30 cellular contexts compared by ENCODE assay signal in the genomic region with DNA sequence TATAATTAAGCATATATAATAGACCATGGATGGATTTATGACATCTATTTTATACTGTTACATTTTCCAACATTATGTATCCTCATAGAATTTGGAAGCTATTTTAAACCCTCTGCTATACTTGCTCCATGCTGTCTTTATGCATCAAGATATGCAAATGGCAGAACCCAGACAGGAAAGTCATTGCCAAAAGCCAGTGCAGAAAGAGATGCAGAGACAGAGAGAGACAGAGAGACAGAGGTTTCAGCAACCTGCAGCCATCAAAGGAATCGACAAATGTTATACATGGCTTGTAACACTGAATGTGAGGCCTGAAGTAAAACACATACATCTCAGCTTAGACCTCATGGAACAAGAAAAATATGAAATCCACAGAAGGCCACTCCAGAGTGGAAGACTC. TPM values are rescaled to one million over a fixed set of nuclear protein-coding genes. Genes with fewer than 3 reads are reported as not detected.
DNase-seq lines count a peak whose midpoint lies in the region; ATAC-seq and TF ChIP-seq lines count a peak whose summit lies in the region.
"Had no signal": no experiment of that assay in that cellular context is flagged by ENCODE, and none has a peak within 500 bp of the region (broad histone marks: within the 10 kb centered on the region; RNA-seq: fewer than 3 reads in every experiment).

No MANE protein-coding gene starts in this region.

- POLR2A ChIA-PET in activated CD4-positive, alpha-beta T cell treated with anti-CD3 and anti-CD28 coated beads for 36 hours (lab: Charles Lee): interaction anchor here (1.1 kb wide), 1 partner anchor 11 kb away, joined by 4 read pairs; no protein-coding TSS in a partner anchor
- POLR2A ChIA-PET in activated CD4-positive, alpha-beta T cell treated with anti-CD3 and anti-CD28 coated beads, Interleukin-2, amount 10 ng/mL, durations not matched to agents 7 days and 5 days (lab: Charles Lee): no interaction called here
- POLR2A ChIA-PET in SK-N-SH (lab: Yijun Ruan, JAX): no interaction called here

- H3K4me3 ChIP-seq in CD4-positive, CD25-positive, alpha-beta regulatory T cell (ENCODE audit: low read depth, low read length): peak overlapping the region; percentile 67
- H3K4me3 ChIP-seq in OCI-LY1 (ENCODE audit: low read depth, low read length, poor library complexity, severe bottlenecking) (peak overlapping the region; percentile 63), transverse colon (no peak overlapping the region), dorsolateral prefrontal cortex (no peak overlapping the region), SK-N-SH (ENCODE audit: low read depth in 2 of 2, low read length in 1 of 2) (no peak overlapping the region)
- H3K4me3 ChIP-seq: cardiac muscle cell, coronary artery, GM23338, psoas muscle, sigmoid colon, SJSA1, testis, uterus had no signal

- TF ChIP-seq RAD21 in SK-N-SH (IDR thresholded peaks at IDR 0.05; ENCODE audit: low read length): no peak

- peaks cover 15% of the 10 kb centered on the region for H3K9me3 Mint-ChIP-seq in activated CD4-positive, alpha-beta T cell treated with anti-CD3 and anti-CD28 coated beads for 36 hours (ENCODE audit: low read depth)
- peaks cover 33% of the 10 kb centered on the region for H3K9me3 Mint-ChIP-seq in activated CD4-positive, alpha-beta T cell treated with anti-CD3 and anti-CD28 coated beads, Interleukin-2, amount 10 ng/mL, durations not matched to agents 7 days and 5 days
- peaks cover 0 to 3% (median 0%) of the 10 kb centered on the region in 7 donors for H3K9me3 Mint-ChIP-seq in CD4-positive, CD25-positive, alpha-beta regulatory T cell
- H3K9me3 Mint-ChIP-seq in activated naive CD8-positive, alpha-beta T cell treated with anti-CD3 and anti-CD28 coated beads, Interleukin-2, amount 50 U/mL, for 24 hours: peaks cover 13% of the 10 kb centered on the region
- H3K9me3 Mint-ChIP-seq: GM23338, HFFc6 had no signal

- peak overlapping the region; percentile 83 for H3K9ac ChIP-seq in OCI-LY1 (ENCODE audit: low read length)
- H3K9ac ChIP-seq in SK-N-SH: no peak overlapping the region

- no peaks in the 10 kb centered on the region for H3K27me3 ChIP-seq in CD4-positive, CD25-positive, alpha-beta regulatory T cell (ENCODE audit: control insufficient read depth, insufficient read depth, low read length)
- H3K27me3 ChIP-seq in OCI-LY1 (ENCODE audit: insufficient read depth, low read length): no peaks in the 10 kb centered on the region
- H3K27me3 ChIP-seq in transverse colon: no peaks in the 10 kb centered on the region
- H3K27me3 ChIP-seq in dorsolateral prefrontal cortex: no peaks in the 10 kb centered on the region
- H3K27me3 ChIP-seq in SK-N-SH (ENCODE audit: insufficient read depth): no peaks in the 10 kb centered on the region
- H3K27me3 ChIP-seq: cardiac muscle cell, sigmoid colon, SJSA1, testis, uterus had no signal

- no peaks in the 10 kb centered on the region for H3K9me3 ChIP-seq in CD4-positive, CD25-positive, alpha-beta regulatory T cell (ENCODE audit: control insufficient read depth in 2 of 2, low read length in 2 of 2)
- no peaks in the 10 kb centered on the region for H3K9me3 ChIP-seq in OCI-LY1 (ENCODE audit: low read length)
- H3K9me3 ChIP-seq in transverse colon: no peaks in the 10 kb centered on the region
- no peaks in the 10 kb centered on the region for H3K9me3 ChIP-seq in SK-N-SH
- H3K9me3 ChIP-seq: psoas muscle, sigmoid colon, SJSA1, testis, uterus had no signal

- TF ChIP-seq EP300 in transverse colon (IDR thresholded peaks at IDR 0.05; ENCODE audit: low read depth) (no peak), SK-N-SH (IDR thresholded peaks at IDR 0.05; ENCODE audit: borderline replicate concordance in 1 of 2, low read depth in 1 of 2, low read length in 1 of 2) (no peak)

- H3K27me3 Mint-ChIP-seq in activated CD4-positive, alpha-beta T cell treated with anti-CD3 and anti-CD28 coated beads for 36 hours: no peaks in the 10 kb centered on the region
- H3K27me3 Mint-ChIP-seq in activated CD4-positive, alpha-beta T cell treated with anti-CD3 and anti-CD28 coated beads, Interleukin-2, amount 10 ng/mL, durations not matched to agents 7 days and 5 days: no peaks in the 10 kb centered on the region
- no peaks in the 10 kb centered on the region for H3K27me3 Mint-ChIP-seq in CD4-positive, CD25-positive, alpha-beta regulatory T cell
- no peaks in the 10 kb centered on the region for H3K27me3 Mint-ChIP-seq in activated naive CD8-positive, alpha-beta T cell treated with anti-CD3 and anti-CD28 coated beads, Interleukin-2, amount 50 U/mL, for 24 hours

- 86% methylated on average over 1 of the region's 1 CpG for WGBS in transverse colon (ENCODE audit: low coverage in 1 of 2), 2 donors
- WGBS in SK-N-SH (ENCODE audit: low lambda C conversion rate): 86% methylated on average over 1 of the region's 1 CpG

- H3K4me3 Mint-ChIP-seq in activated CD4-positive, alpha-beta T cell treated with anti-CD3 and anti-CD28 coated beads for 36 hours: peak overlapping the region; percentile 16
- H3K4me3 Mint-ChIP-seq in activated CD4-positive, alpha-beta T cell treated with anti-CD3 and anti-CD28 coated beads, Interleukin-2, amount 10 ng/mL, durations not matched to agents 7 days and 5 days: no peak overlapping the region
- H3K4me3 Mint-ChIP-seq in CD4-positive, CD25-positive, alpha-beta regulatory T cell: peak overlapping the region; percentile 43 to 84 (median 50)
- H3K4me3 Mint-ChIP-seq in activated naive CD8-positive, alpha-beta T cell treated with anti-CD3 and anti-CD28 coated beads, Interleukin-2, amount 50 U/mL, for 24 hours: peak overlapping the region; percentile 44
- H3K4me3 Mint-ChIP-seq: GM23338, HFFc6 had no signal

- no peaks in the 10 kb centered on the region for H3K36me3 ChIP-seq in CD4-positive, CD25-positive, alpha-beta regulatory T cell (ENCODE audit: control insufficient read depth, insufficient read depth, low read length)
- H3K36me3 ChIP-seq in OCI-LY1 (ENCODE audit: insufficient read depth, low read length): peaks cover 28% of the 10 kb centered on the region
- no peaks in the 10 kb centered on the region for H3K36me3 ChIP-seq in transverse colon
- no peaks in the 10 kb centered on the region for H3K36me3 ChIP-seq in SK-N-SH (replicated peaks in 1 of 2; ENCODE audit: control insufficient read depth in 1 of 2, insufficient read depth in 2 of 2, low read length in 1 of 2)
- H3K36me3 ChIP-seq: cardiac muscle cell, sigmoid colon, SJSA1, uterus had no signal

- H4K20me1 ChIP-seq in OCI-LY1 (ENCODE audit: insufficient read depth, low read length) (no peaks in the 10 kb centered on the region), SK-N-SH (ENCODE audit: insufficient read depth) (no peaks in the 10 kb centered on the region)

- H3K27ac Mint-ChIP-seq in activated CD4-positive, alpha-beta T cell treated with anti-CD3 and anti-CD28 coated beads for 36 hours: peak overlapping the region; percentile 23
- no peak overlapping the region for H3K27ac Mint-ChIP-seq in activated CD4-positive, alpha-beta T cell treated with anti-CD3 and anti-CD28 coated beads, Interleukin-2, amount 10 ng/mL, durations not matched to agents 7 days and 5 days
- peak overlapping the region; percentile 62 to 89 (median 68) for H3K27ac Mint-ChIP-seq in CD4-positive, CD25-positive, alpha-beta regulatory T cell
- H3K27ac Mint-ChIP-seq in activated naive CD8-positive, alpha-beta T cell treated with anti-CD3 and anti-CD28 coated beads, Interleukin-2, amount 50 U/mL, for 24 hours: peak overlapping the region; percentile 67
- H3K27ac Mint-ChIP-seq: GM23338 had no signal

- DNase-seq in activated CD4-positive, alpha-beta T cell treated with anti-CD3 and anti-CD28 coated beads for 36 hours: no peak
- DNase-seq in activated CD4-positive, alpha-beta T cell treated with anti-CD3 and anti-CD28 coated beads, Interleukin-2, amount 10 ng/mL, durations not matched to agents 7 days and 5 days: no peak
- no peak for DNase-seq in CD4-positive, CD25-positive, alpha-beta regulatory T cell
- no peak for DNase-seq in activated naive CD8-positive, alpha-beta T cell treated with anti-CD3 and anti-CD28 coated beads, Interleukin-2, amount 50 U/mL, for 24 hours
- DNase-seq in transverse colon: no peak
- DNase-seq in dorsolateral prefrontal cortex: no peak
- no peak for DNase-seq in SK-N-SH
- DNase-seq: 8988T; activated CD4-positive, alpha-beta T cell treated with anti-CD3 and anti-CD28 coated beads for 48 hours; activated gamma-delta T cell treated with Interleukin-2 at 50 U/mL for 16 hours; aorta; EL; HFFc6; left ventricle myocardium superior; NCI-H1105 treated with DMSO at 0.1 percent for 48 hours; NCI-H2029; NCI-H526; nucleus accumbens; psoas muscle; sigmoid colon; stimulated activated CD4-positive, alpha-beta T cell treated with anti-CD3 and anti-CD28 coated beads, Interleukin-4, amount 100 ng/mL, for 4 hours; stimulated activated naive CD4-positive, alpha-beta T cell; testis; uterus had no signal

- H3K4me1 ChIP-seq in CD4-positive, CD25-positive, alpha-beta regulatory T cell (ENCODE audit: control insufficient read depth, insufficient read depth, low read length, poor library complexity, severe bottlenecking): peaks cover 75% of the 10 kb centered on the region
- H3K4me1 ChIP-seq in OCI-LY1 (ENCODE audit: insufficient read depth, low read length, severe bottlenecking): peaks cover 100% of the 10 kb centered on the region
- peaks cover 0 to 4% (median 0%) of the 10 kb centered on the region in 4 donors for H3K4me1 ChIP-seq in transverse colon
- no peaks in the 10 kb centered on the region for H3K4me1 ChIP-seq in SK-N-SH (ENCODE audit: control insufficient read depth in 1 of 2, insufficient read depth in 2 of 2, low read depth in 1 of 2, low read length in 1 of 2)
- H3K4me1 ChIP-seq: psoas muscle, SJSA1, testis, uterus had no signal

- peaks cover 76% of the 10 kb centered on the region for H3K79me2 ChIP-seq in OCI-LY1 (ENCODE audit: insufficient read depth, low read length)
- no peaks in the 10 kb centered on the region for H3K79me2 ChIP-seq in SK-N-SH (ENCODE audit: insufficient read depth)

- H3K9me2 ChIP-seq in OCI-LY1 (ENCODE audit: low read depth, low read length): no peaks in the 10 kb centered on the region
- H3K9me2 ChIP-seq in SK-N-SH: no peaks in the 10 kb centered on the region

- in situ Hi-C loops in transverse colon (cut with MboI; ENCODE audit: low pct_ligation_motif_present in 1 of 4, low pct_unique_long_range_greater_than_20kb in 1 of 4, low sequenced_read_pairs in 3 of 4): no loop called here

- CTCF ChIA-PET in activated CD4-positive, alpha-beta T cell treated with anti-CD3 and anti-CD28 coated beads for 36 hours (lab: Charles Lee): interaction anchor here (0.7 to 3.1 kb wide), 5 partner anchors 9 to 46 kb away, joined by 3 to 14 read pairs (median 4); no protein-coding TSS in a partner anchor
- CTCF ChIA-PET in activated CD4-positive, alpha-beta T cell treated with anti-CD3 and anti-CD28 coated beads, Interleukin-2, amount 10 ng/mL, durations not matched to agents 7 days and 5 days (lab: Charles Lee): interaction anchor here (1.5 to 10.6 kb wide), 2 partner anchors 9 to 18 kb away, joined by 6 to 109 read pairs; no protein-coding TSS in a partner anchor
- CTCF ChIA-PET in SK-N-SH (lab: Yijun Ruan, JAX): interaction anchor here (0.5 to 1.2 kb wide), 2 partner anchors 342 to 536 kb away, joined by 3 read pairs; no protein-coding TSS in a partner anchor

- H3F3A ChIP-seq in OCI-LY1 (ENCODE audit: insufficient read depth, low read length) (no peaks in the 10 kb centered on the region), SK-N-SH (replicated peaks; ENCODE audit: insufficient read depth) (no peaks in the 10 kb centered on the region)

- peaks cover 94% of the 10 kb centered on the region for H3K4me1 Mint-ChIP-seq in activated CD4-positive, alpha-beta T cell treated with anti-CD3 and anti-CD28 coated beads for 36 hours
- peaks cover 91% of the 10 kb centered on the region for H3K4me1 Mint-ChIP-seq in activated CD4-positive, alpha-beta T cell treated with anti-CD3 and anti-CD28 coated beads, Interleukin-2, amount 10 ng/mL, durations not matched to agents 7 days and 5 days
- peaks cover 66 to 100% (median 79%) of the 10 kb centered on the region in 4 donors for H3K4me1 Mint-ChIP-seq in CD4-positive, CD25-positive, alpha-beta regulatory T cell
- peaks cover 98% of the 10 kb centered on the region for H3K4me1 Mint-ChIP-seq in activated naive CD8-positive, alpha-beta T cell treated with anti-CD3 and anti-CD28 coated beads, Interleukin-2, amount 50 U/mL, for 24 hours
- H3K4me1 Mint-ChIP-seq: GM23338 had no signal

- TF ChIP-seq POLR2A in transverse colon (IDR thresholded peaks at IDR 0.05): no peak

- peak overlapping the region; percentile 24 for H3K27ac ChIP-seq in CD4-positive, CD25-positive, alpha-beta regulatory T cell (ENCODE audit: insufficient read depth, low read length, poor library complexity, severe bottlenecking)
- peak overlapping the region; percentile 99 for H3K27ac ChIP-seq in OCI-LY1 (ENCODE audit: low read depth, low read length, poor library complexity, severe bottlenecking)
- H3K27ac ChIP-seq in transverse colon: no peak overlapping the region
- H3K27ac ChIP-seq in dorsolateral prefrontal cortex: no peak overlapping the region
- no peak overlapping the region for H3K27ac ChIP-seq in SK-N-SH (ENCODE audit: low read depth in 2 of 2, low read length in 1 of 2)
- H3K27ac ChIP-seq: cardiac muscle cell, coronary artery, psoas muscle, sigmoid colon, SJSA1, testis, uterus had no signal

- peak overlapping the region; percentile 62 for H3K4me2 ChIP-seq in OCI-LY1 (ENCODE audit: low read length)
- no peak overlapping the region for H3K4me2 ChIP-seq in SK-N-SH
- H3K4me2 ChIP-seq: GM23338 had no signal

- H2AFZ ChIP-seq in OCI-LY1 (ENCODE audit: low read length) (no peak overlapping the region), SK-N-SH (ENCODE audit: low read depth) (no peak overlapping the region)
- H2AFZ ChIP-seq: GM23338 had no signal

- peaks cover 48% of the 10 kb centered on the region for H3K36me3 Mint-ChIP-seq in activated CD4-positive, alpha-beta T cell treated with anti-CD3 and anti-CD28 coated beads for 36 hours (ENCODE audit: low read depth)
- peaks cover 52% of the 10 kb centered on the region for H3K36me3 Mint-ChIP-seq in activated CD4-positive, alpha-beta T cell treated with anti-CD3 and anti-CD28 coated beads, Interleukin-2, amount 10 ng/mL, durations not matched to agents 7 days and 5 days (ENCODE audit: low read depth)
- peaks cover 5% of the 10 kb centered on the region for H3K36me3 Mint-ChIP-seq in CD4-positive, CD25-positive, alpha-beta regulatory T cell
- H3K36me3 Mint-ChIP-seq in activated naive CD8-positive, alpha-beta T cell treated with anti-CD3 and anti-CD28 coated beads, Interleukin-2, amount 50 U/mL, for 24 hours (ENCODE audit: low read depth): peaks cover 10% of the 10 kb centered on the region

- intact Hi-C loops in activated CD4-positive, alpha-beta T cell treated with anti-CD3 and anti-CD28 coated beads for 36 hours (cut with DNase I, micrococcal nuclease): no loop called here
- intact Hi-C loops in transverse colon (cut with DNase I; ENCODE audit: low total_unique reads) (no loop called here), dorsolateral prefrontal cortex (cut with DNase I) (no loop called here)

- ATAC-seq in activated CD4-positive, alpha-beta T cell treated with anti-CD3 and anti-CD28 coated beads for 36 hours: no peak
- no peak for ATAC-seq in CD4-positive, CD25-positive, alpha-beta regulatory T cell (ENCODE audit: low read depth in 2 of 2)
- no peak for ATAC-seq in activated naive CD8-positive, alpha-beta T cell treated with anti-CD3 and anti-CD28 coated beads, Interleukin-2, amount 50 U/mL, for 24 hours
- ATAC-seq: GM23338, left ventricle myocardium superior, psoas muscle had no signal

- TF ChIP-seq CTCF in OCI-LY1 (IDR thresholded peaks at IDR 0.05; ENCODE audit: low read length): no peak
- no peak for TF ChIP-seq CTCF in transverse colon (IDR thresholded peaks at IDR 0.05)
- TF ChIP-seq CTCF in dorsolateral prefrontal cortex (IDR thresholded peaks at IDR 0.05 in 54 of 56, conservative IDR thresholded peaks at IDR 0.05 in 2 of 56; ENCODE audit: low read depth in 1 of 56, partially characterized antibody in 56 of 56): no peak
- TF ChIP-seq CTCF in SK-N-SH (IDR thresholded peaks at IDR 0.05): no peak

RNA-seq across cellular contexts. Expression of a gene that starts 7.5 kb away (rescaled TPM):
- total RNA-seq in activated CD4-positive, alpha-beta T cell treated with anti-CD3 and anti-CD28 coated beads for 36 hours: 100 to 1,000 TPM; 458 to 564 TPM
- 100 to 1,000 TPM; 700 to 862 TPM for total RNA-seq in activated CD4-positive, alpha-beta T cell treated with anti-CD3 and anti-CD28 coated beads, Interleukin-2, amount 10 ng/mL, durations not matched to agents 7 days and 5 days
- total RNA-seq in CD4-positive, CD25-positive, alpha-beta regulatory T cell: 946 TPM
- 1,000 to 10,000 TPM; 1,055 to 1,099 (median 1,073) TPM for polyA plus RNA-seq in CD4-positive, CD25-positive, alpha-beta regulatory T cell
- total RNA-seq in transverse colon: 10 to 100 TPM in 3 of 4 donors, 1 to 10 TPM in 1; 6.4 to 50.7 (median 25.6) TPM
- 10 to 100 TPM in 77 of 120 experiments, 1 to 10 TPM in 43; 4.0 to 38.3 (median 11.6) TPM for total RNA-seq in dorsolateral prefrontal cortex
- polyA plus RNA-seq in SK-N-SH (2012; rRNA removed): 0.03 and 0.11 TPM in 2 replicates
- 0.05 and 0.06 TPM in 2 replicates for polyA plus RNA-seq in SK-N-SH (2012; cell fraction: cytosol; rRNA removed)
- polyA plus RNA-seq in SK-N-SH (2012; cell fraction: nucleus; rRNA removed): 0.10 TPM in 1 of 2 replicates, not detected in the other
- total RNA-seq: cardiac muscle cell, SJSA1 had no signal
- polyA plus RNA-seq: cardiac muscle cell, keratinocyte had no signal

Comparison
In these comparisons a context has a peak if more than half of its experiments do, and no peak if none do; other contexts are left out.
1. H3K27ac ChIP-seq: peak in CD4-positive, CD25-positive, alpha-beta regulatory T cell (single experiment) and OCI-LY1 (single experiment); none in transverse colon (0 of 4), dorsolateral prefrontal cortex (0 of 59) and SK-N-SH (0 of 2).
2. H3K4me3 ChIP-seq: peak in CD4-positive, CD25-positive, alpha-beta regulatory T cell (single experiment) and OCI-LY1 (single experiment); none in transverse colon (0 of 4), dorsolateral prefrontal cortex (0 of 59) and SK-N-SH (0 of 2).
3. RNA of a gene that starts 7.5 kb away (total RNA-seq): 946 TPM in CD4-positive, CD25-positive, alpha-beta regulatory T cell (single experiment), 700 to 862 TPM in activated CD4-positive, alpha-beta T cell treated with anti-CD3 and anti-CD28 coated beads, Interleukin-2, amount 10 ng/mL, durations not matched to agents 7 days and 5 days and 458 to 564 TPM in activated CD4-positive, alpha-beta T cell treated with anti-CD3 and anti-CD28 coated beads for 36 hours; 6.4 to 50.7 TPM in transverse colon and 4.0 to 38.3 TPM in dorsolateral prefrontal cortex; every median in the first group is over 4 times any median in the second.